In the genomic region with DNA sequence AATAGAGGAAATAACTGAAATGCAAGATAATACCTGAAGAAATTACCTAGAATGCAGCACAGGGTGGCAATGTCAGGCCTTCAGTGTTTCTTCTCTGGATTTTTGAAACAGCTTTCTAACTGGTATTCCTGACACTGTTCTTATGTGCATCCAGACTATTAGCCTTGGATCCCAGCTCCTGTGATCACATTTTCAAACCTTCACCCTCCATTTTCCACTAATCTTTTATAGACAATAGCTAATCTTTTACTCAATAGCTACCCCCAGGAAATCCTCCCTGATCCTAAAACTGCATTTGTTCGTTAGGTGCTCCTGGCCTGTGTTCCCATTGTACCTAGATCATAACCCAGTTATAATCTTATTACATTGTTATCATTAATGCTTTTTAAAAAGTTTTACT, we compare ENCODE assay signal across 17 cellular contexts.
DNase-seq lines count a peak whose midpoint lies in the region; ATAC-seq lines count a peak whose summit lies in the region.
"Had no signal": no experiment of that assay in that cellular context is flagged by ENCODE, and none has a peak within 500 bp of the region (broad histone marks: within the 10 kb centered on the region; RNA-seq: fewer than 3 reads in every experiment).

No MANE protein-coding gene starts in this region.

- no peak for ATAC-seq in activated naive CD8-positive, alpha-beta T cell treated with anti-CD3 and anti-CD28 coated beads, Interleukin-2, amount 50 U/mL, for 24 hours
- ATAC-seq in stimulated activated memory B cell treated with anti-CD40 and anti-IgM and Interleukin-4, amounts not matched to agents 10 μg/mL and 1 μg/mL and 100 μg/mL, for 72 hours, result no peak
- ATAC-seq in HG03354 (IDR thresholded peaks at IDR 0.05; ENCODE audit: poor library complexity, severe bottlenecking, unreplicated experiment) (no peak), GM21717 (IDR thresholded peaks at IDR 0.05; ENCODE audit: unreplicated experiment) (no peak)

- H3K4me3 Mint-ChIP-seq in activated naive CD4-positive, alpha-beta T cell treated with anti-CD3 and anti-CD28 coated beads, Interleukin-2, amount 10 ng/mL, durations not matched to agents 7 days and 5 days, result peak overlapping the region; percentile 34
- H3K4me3 Mint-ChIP-seq in activated naive CD4-positive, alpha-beta T cell treated with anti-CD3 and anti-CD28 coated beads for 36 hours, result no peak overlapping the region
- H3K4me3 Mint-ChIP-seq in activated naive CD8-positive, alpha-beta T cell treated with anti-CD3 and anti-CD28 coated beads, Interleukin-2, amount 50 U/mL, for 24 hours, result peak overlapping the region; percentile 71
- no peak overlapping the region for H3K4me3 Mint-ChIP-seq in stimulated activated memory B cell treated with anti-CD40 and anti-IgM and Interleukin-4, amounts not matched to agents 10 μg/mL and 1 μg/mL and 100 μg/mL, for 72 hours

- CTCF ChIA-PET in activated naive CD4-positive, alpha-beta T cell treated with anti-CD3 and anti-CD28 coated beads, Interleukin-2, amount 10 ng/mL, durations not matched to agents 7 days and 5 days (lab: Charles Lee), result interaction anchor here (1.0 to 3.3 kb wide), 5 partner anchors 42 to 409 kb away, joined by 5 to 25 read pairs (median 5); no protein-coding TSS in a partner anchor
- CTCF ChIA-PET in activated naive CD4-positive, alpha-beta T cell treated with anti-CD3 and anti-CD28 coated beads for 36 hours (lab: Charles Lee), result no interaction called here

- H3K27me3 Mint-ChIP-seq in activated naive CD4-positive, alpha-beta T cell treated with anti-CD3 and anti-CD28 coated beads, Interleukin-2, amount 10 ng/mL, durations not matched to agents 7 days and 5 days, result no peaks in the 10 kb centered on the region
- H3K27me3 Mint-ChIP-seq in activated naive CD4-positive, alpha-beta T cell treated with anti-CD3 and anti-CD28 coated beads for 36 hours (ENCODE audit: low read depth), result no peaks in the 10 kb centered on the region
- no peaks in the 10 kb centered on the region for H3K27me3 Mint-ChIP-seq in activated naive CD8-positive, alpha-beta T cell treated with anti-CD3 and anti-CD28 coated beads, Interleukin-2, amount 50 U/mL, for 24 hours
- no peaks in the 10 kb centered on the region for H3K27me3 Mint-ChIP-seq in stimulated activated memory B cell treated with anti-CD40 and anti-IgM and Interleukin-4, amounts not matched to agents 10 μg/mL and 1 μg/mL and 100 μg/mL, for 72 hours
- H3K27me3 Mint-ChIP-seq: dendritic cell treated with granulocyte-macrophage colony-stimulating factor and Interleukin-4, amounts not matched to agents 40 ng/mL and 50 ng/mL, for 4 days had no signal

- H3K36me3 Mint-ChIP-seq in activated naive CD4-positive, alpha-beta T cell treated with anti-CD3 and anti-CD28 coated beads, Interleukin-2, amount 10 ng/mL, durations not matched to agents 7 days and 5 days, result peaks cover 60% of the 10 kb centered on the region
- peaks cover 19% of the 10 kb centered on the region for H3K36me3 Mint-ChIP-seq in activated naive CD4-positive, alpha-beta T cell treated with anti-CD3 and anti-CD28 coated beads for 36 hours (ENCODE audit: low read depth)
- H3K36me3 Mint-ChIP-seq in activated naive CD8-positive, alpha-beta T cell treated with anti-CD3 and anti-CD28 coated beads, Interleukin-2, amount 50 U/mL, for 24 hours (ENCODE audit: low read depth), result peaks cover 57% of the 10 kb centered on the region
- peaks cover 56% of the 10 kb centered on the region for H3K36me3 Mint-ChIP-seq in stimulated activated memory B cell treated with anti-CD40 and anti-IgM and Interleukin-4, amounts not matched to agents 10 μg/mL and 1 μg/mL and 100 μg/mL, for 72 hours

- peak overlapping the region; percentile 93 for H3K27ac Mint-ChIP-seq in activated naive CD4-positive, alpha-beta T cell treated with anti-CD3 and anti-CD28 coated beads, Interleukin-2, amount 10 ng/mL, durations not matched to agents 7 days and 5 days
- no peak overlapping the region for H3K27ac Mint-ChIP-seq in activated naive CD4-positive, alpha-beta T cell treated with anti-CD3 and anti-CD28 coated beads for 36 hours
- peak overlapping the region; percentile 94 for H3K27ac Mint-ChIP-seq in activated naive CD8-positive, alpha-beta T cell treated with anti-CD3 and anti-CD28 coated beads, Interleukin-2, amount 50 U/mL, for 24 hours
- peak overlapping the region; percentile 80 for H3K27ac Mint-ChIP-seq in stimulated activated memory B cell treated with anti-CD40 and anti-IgM and Interleukin-4, amounts not matched to agents 10 μg/mL and 1 μg/mL and 100 μg/mL, for 72 hours
- H3K27ac Mint-ChIP-seq: dendritic cell treated with granulocyte-macrophage colony-stimulating factor and Interleukin-4, amounts not matched to agents 40 ng/mL and 50 ng/mL, for 4 days had no signal

- intact Hi-C loops in activated naive CD4-positive, alpha-beta T cell treated with anti-CD3 and anti-CD28 coated beads for 36 hours (cut with micrococcal nuclease), result loop anchor here (2.0 to 5.0 kb wide), 3 partner anchors 349 to 545 kb away; a partner anchor contains a TSS

- peaks cover 8% of the 10 kb centered on the region for H3K9me3 Mint-ChIP-seq in activated naive CD4-positive, alpha-beta T cell treated with anti-CD3 and anti-CD28 coated beads, Interleukin-2, amount 10 ng/mL, durations not matched to agents 7 days and 5 days
- H3K9me3 Mint-ChIP-seq in activated naive CD4-positive, alpha-beta T cell treated with anti-CD3 and anti-CD28 coated beads for 36 hours, result peaks cover 2% of the 10 kb centered on the region
- H3K9me3 Mint-ChIP-seq in activated naive CD8-positive, alpha-beta T cell treated with anti-CD3 and anti-CD28 coated beads, Interleukin-2, amount 50 U/mL, for 24 hours, result peaks cover 4% of the 10 kb centered on the region
- H3K9me3 Mint-ChIP-seq in stimulated activated memory B cell treated with anti-CD40 and anti-IgM and Interleukin-4, amounts not matched to agents 10 μg/mL and 1 μg/mL and 100 μg/mL, for 72 hours, result peaks cover 2% of the 10 kb centered on the region

- peaks cover 73% of the 10 kb centered on the region for H3K4me1 Mint-ChIP-seq in activated naive CD4-positive, alpha-beta T cell treated with anti-CD3 and anti-CD28 coated beads, Interleukin-2, amount 10 ng/mL, durations not matched to agents 7 days and 5 days
- H3K4me1 Mint-ChIP-seq in activated naive CD4-positive, alpha-beta T cell treated with anti-CD3 and anti-CD28 coated beads for 36 hours (ENCODE audit: low read depth), result peaks cover 64% of the 10 kb centered on the region
- H3K4me1 Mint-ChIP-seq in activated naive CD8-positive, alpha-beta T cell treated with anti-CD3 and anti-CD28 coated beads, Interleukin-2, amount 50 U/mL, for 24 hours, result peaks cover 79% of the 10 kb centered on the region
- H3K4me1 Mint-ChIP-seq in stimulated activated memory B cell treated with anti-CD40 and anti-IgM and Interleukin-4, amounts not matched to agents 10 μg/mL and 1 μg/mL and 100 μg/mL, for 72 hours, result peaks cover 36% of the 10 kb centered on the region

- DNase-seq in activated naive CD4-positive, alpha-beta T cell treated with anti-CD3 and anti-CD28 coated beads, Interleukin-2, amount 10 ng/mL, durations not matched to agents 7 days and 5 days, result no peak
- DNase-seq in activated naive CD4-positive, alpha-beta T cell treated with anti-CD3 and anti-CD28 coated beads for 36 hours, result no peak
- DNase-seq in NCI-H748 treated with DMSO at 0.1 percent for 48 hours (lab: John Stamatoyannopoulos, UW), result peak; percentile 96
- DNase-seq in activated naive CD8-positive, alpha-beta T cell treated with anti-CD3 and anti-CD28 coated beads, Interleukin-2, amount 50 U/mL, for 24 hours, result no peak
- no peak for DNase-seq in cerebellar cortex (ENCODE audit: low spot score)
- DNase-seq: activated gamma-delta T cell, brain microvascular endothelial cell, Caco-2, NCI-H1436 treated with DMSO at 0.1 percent for 48 hours, NCI-H2227 treated with DMSO at 0.1 percent for 48 hours, pancreas, SHP77, T-helper 9 cell had no signal

Comparison
In these comparisons a context has a peak if more than half of its experiments do, and no peak if none do; other contexts are left out.
1. H3K4me3 Mint-ChIP-seq: peak in activated naive CD4-positive, alpha-beta T cell treated with anti-CD3 and anti-CD28 coated beads, Interleukin-2, amount 10 ng/mL, durations not matched to agents 7 days and 5 days (single experiment) and activated naive CD8-positive, alpha-beta T cell treated with anti-CD3 and anti-CD28 coated beads, Interleukin-2, amount 50 U/mL, for 24 hours (single experiment); none in activated naive CD4-positive, alpha-beta T cell treated with anti-CD3 and anti-CD28 coated beads for 36 hours (single experiment) and stimulated activated memory B cell treated with anti-CD40 and anti-IgM and Interleukin-4, amounts not matched to agents 10 μg/mL and 1 μg/mL and 100 μg/mL, for 72 hours (single experiment).